9 cellular contexts compared by ENCODE assay signal in genomic region chr10:35339946-35340345, GRCh38. TPM values are rescaled to one million over a fixed set of nuclear protein-coding genes. Genes with fewer than 3 reads are reported as not detected.
DNase-seq lines count a peak whose midpoint lies in the region; ATAC-seq, FAIRE-seq and TF ChIP-seq lines count a peak whose summit lies in the region.
"Had no signal": no experiment of that assay in that cellular context is flagged by ENCODE, and none has a peak within 500 bp of the region (broad histone marks: within the 10 kb centered on the region; RNA-seq: fewer than 3 reads in every experiment).

No MANE protein-coding gene starts in this region.

- H2BK120ac ChIP-seq in H9 (ENCODE audit: low read depth, low read length, poor library complexity, severe bottlenecking) (no peak overlapping the region), mesendoderm (ENCODE audit: low read depth, low read length) (no peak overlapping the region)

- no peak for DNase-seq in GM12892 (ENCODE audit: insufficient read length)
- DNase-seq in HEK293T (ENCODE audit: extremely low spot score): no peak
- DNase-seq in H9: no peak
- no peak for DNase-seq in mesendoderm
- no peak for DNase-seq in GM10266 (ENCODE audit: extremely low spot score)

- WGBS in H9 (ENCODE audit: extremely low coverage, insufficient read length, low lambda C conversion rate): no CpG with 5 or more reads among the region's 2 CpGs
- no CpG with 5 or more reads among the region's 2 CpGs for WGBS in mesendoderm (ENCODE audit: extremely low coverage, insufficient coverage, low lambda C conversion rate)

- peak; percentile 38 for FAIRE-seq in GM12892 (lab: Jason Lieb, UNC)

- no peaks in the 10 kb centered on the region for H4K20me1 ChIP-seq in H9 (ENCODE audit: control insufficient read depth, insufficient read depth, insufficient read length)

- no peak overlapping the region for H2BK5ac ChIP-seq in H9 (ENCODE audit: insufficient read length, low read length)
- no peak overlapping the region for H2BK5ac ChIP-seq in mesendoderm (ENCODE audit: low read length)

- no peaks in the 10 kb centered on the region for H3K9me3 ChIP-seq in H9 (ENCODE audit: control insufficient read depth, low read depth, low read length)

- H3K79me1 ChIP-seq in H9 (ENCODE audit: insufficient read depth, low read depth, low read length, poor library complexity, severe bottlenecking) (no peaks in the 10 kb centered on the region), mesendoderm (ENCODE audit: low read length) (peaks cover 20% of the 10 kb centered on the region)

- H3K27me3 ChIP-seq in H9 (ENCODE audit: insufficient read depth, low read length) (no peaks in the 10 kb centered on the region), mesendoderm (ENCODE audit: insufficient read depth, low read length, poor library complexity) (no peaks in the 10 kb centered on the region)
- H3K27me3 ChIP-seq: SJSA1 had no signal

- no peak overlapping the region for H3T11ph ChIP-seq in H9 (ENCODE audit: low read length)

- ATAC-seq in GM21367 (IDR thresholded peaks at IDR 0.05; ENCODE audit: unreplicated experiment) (peak; percentile 34), HG03378 (IDR thresholded peaks at IDR 0.05; ENCODE audit: unreplicated experiment) (peak; percentile 67)

- peaks cover 15% of the 10 kb centered on the region for H3K79me2 ChIP-seq in H9 (ENCODE audit: insufficient read depth, low read length)
- H3K79me2 ChIP-seq in mesendoderm (ENCODE audit: control insufficient read depth, insufficient read depth, low read length): peaks cover 42% of the 10 kb centered on the region

- H3K18ac ChIP-seq in H9 (ENCODE audit: insufficient read length, low read depth, low read length): no peak overlapping the region
- H3K18ac ChIP-seq in mesendoderm (ENCODE audit: low read length): no peak overlapping the region

- peak overlapping the region; percentile 87 to 94 (median 92) for H3K4me3 Mint-ChIP-seq in brain
- no peak overlapping the region for H3K4me3 Mint-ChIP-seq in H9

- H2AFZ ChIP-seq in H9 (ENCODE audit: low read length): no peak overlapping the region

- no peak overlapping the region for H2BK15ac ChIP-seq in H9 (ENCODE audit: low read depth, low read length)
- H2BK15ac ChIP-seq in mesendoderm (replicated peaks; ENCODE audit: low read depth): no peak overlapping the region

- no peak for TF ChIP-seq POLR2A in GM12892 (IDR thresholded peaks at IDR 0.05; ENCODE audit: low read depth, low read length)

- peaks cover 58% of the 10 kb centered on the region for H3K4me1 Mint-ChIP-seq in brain
- H3K4me1 Mint-ChIP-seq in H9: peaks cover 26 to 32% of the 10 kb centered on the region in 2 experiments

- H3K27ac ChIP-seq in H9 (ENCODE audit: insufficient read length, low read depth, low read length) (no peak overlapping the region), mesendoderm (ENCODE audit: low read depth, low read length) (no peak overlapping the region)
- H3K27ac ChIP-seq: SJSA1 had no signal

- H3K9ac ChIP-seq in H9 (ENCODE audit: extremely low read depth, insufficient read length, low read length) (no peak overlapping the region), mesendoderm (ENCODE audit: low read length) (no peak overlapping the region)

- H3K36me3 Mint-ChIP-seq in brain (peaks cover 19% of the 10 kb centered on the region), H9 (ENCODE audit: insufficient read depth in 1 of 3, low read depth in 3 of 3) (peaks cover 0 to 8% (median 1%) of the 10 kb centered on the region in 3 experiments; a peak in 4 of 7 replicates)

- no peak overlapping the region for H4K8ac ChIP-seq in H9 (replicated peaks; ENCODE audit: insufficient read length, low read depth, low read length)
- no peak overlapping the region for H4K8ac ChIP-seq in mesendoderm (ENCODE audit: low read depth, low read length)

- no peak for TF ChIP-seq CTCF in brain (conservative IDR thresholded peaks at IDR 0.05)
- TF ChIP-seq CTCF in H9 (conservative IDR thresholded peaks at IDR 0.05): no peak
- no peak for TF ChIP-seq CTCF in GM10266 (IDR thresholded peaks at IDR 0.05; ENCODE audit: control insufficient read depth, insufficient read depth, low read depth, missing control alignments)

- H3K23ac ChIP-seq in H9 (ENCODE audit: insufficient read length, low read depth, low read length): no peak overlapping the region
- no peak overlapping the region for H3K23ac ChIP-seq in mesendoderm (ENCODE audit: low read length)

- H3K9me3 Mint-ChIP-seq in brain: peaks cover 0 to 4% (median 0%) of the 10 kb centered on the region in 5 experiments
- peaks cover 0 to 9% of the 10 kb centered on the region in 2 experiments; a peak in 2 of 5 replicates for H3K9me3 Mint-ChIP-seq in H9

- H3K27ac Mint-ChIP-seq in brain: peak overlapping the region in 1 of 5 experiments; percentile 72
- no peak overlapping the region for H3K27ac Mint-ChIP-seq in H9

- H3K4me3 ChIP-seq in mesendoderm (ENCODE audit: low read length): no peak overlapping the region
- H3K4me3 ChIP-seq: SJSA1 had no signal

- no peak overlapping the region for H3K4me2 ChIP-seq in H9 (ENCODE audit: insufficient read depth, insufficient read length, low read length)
- H3K4me2 ChIP-seq in mesendoderm (ENCODE audit: low read length): no peak overlapping the region

- no peak overlapping the region for H2AK5ac ChIP-seq in H9 (ENCODE audit: insufficient read length, low read length)
- no peak overlapping the region for H2AK5ac ChIP-seq in mesendoderm (ENCODE audit: low read length)

- H3K4ac ChIP-seq in H9 (ENCODE audit: low read depth, low read length) (no peak overlapping the region), mesendoderm (ENCODE audit: low read depth, low read length) (no peak overlapping the region)

- no peaks in the 10 kb centered on the region for H3K36me3 ChIP-seq in mesendoderm (ENCODE audit: control insufficient read depth, insufficient read depth, low read length)

- H3K27me3 Mint-ChIP-seq in brain (peaks cover 6% of the 10 kb centered on the region), H9 (ENCODE audit: low read depth) (no peaks in the 10 kb centered on the region)

- no peak overlapping the region for H2BK12ac ChIP-seq in H9 (ENCODE audit: insufficient read length, low read depth, low read length)

- no peak overlapping the region for H3K14ac ChIP-seq in H9 (ENCODE audit: insufficient read depth, low read length)

- CTCF ChIA-PET in HEK293T (lab: Yijun Ruan, JAX): interaction anchor here (1.2 kb wide), 1 partner anchor 14 kb away, joined by 11 read pairs; no protein-coding TSS in a partner anchor

- no peak overlapping the region for H4K91ac ChIP-seq in H9 (ENCODE audit: insufficient read length, low read depth, low read length)

- no peak overlapping the region for H2BK20ac ChIP-seq in H9 (ENCODE audit: low read depth, low read length, poor library complexity, severe bottlenecking)

- H4K5ac ChIP-seq in H9 (ENCODE audit: insufficient read length, low read depth, low read length): no peak overlapping the region
- H4K5ac ChIP-seq in mesendoderm (ENCODE audit: low read length): no peak overlapping the region

- POLR2A ChIA-PET in HEK293T (lab: Yijun Ruan, JAX): no interaction called here

- H3K4me1 ChIP-seq in H9 (ENCODE audit: insufficient read depth, low read length) (no peaks in the 10 kb centered on the region), mesendoderm (ENCODE audit: control insufficient read depth, low read depth, low read length) (peaks cover 2% of the 10 kb centered on the region)

- H3K56ac ChIP-seq in H9 (ENCODE audit: insufficient read length, low read depth, low read length) (no peak overlapping the region), mesendoderm (ENCODE audit: low read length) (no peak overlapping the region)

- no peaks in the 10 kb centered on the region for H3K23me2 ChIP-seq in H9 (ENCODE audit: insufficient read length, low read depth, low read length, poor library complexity, severe bottlenecking)

TF ChIP-seq in HEK293T, 16 proteins besides CTCF, POLR2A, EP300 and RAD21:
- TF ChIP-seq ZNF384 (IDR thresholded peaks at IDR 0.05): no peak
- no peak for TF ChIP-seq CTBP1 (IDR thresholded peaks at IDR 0.05; ENCODE audit: borderline replicate concordance)
- no peak for TF ChIP-seq L3MBTL2 (conservative IDR thresholded peaks at IDR 0.05)
- no peak for TF ChIP-seq FOXK2 (IDR thresholded peaks at IDR 0.05)
- TF ChIP-seq NFRKB (IDR thresholded peaks at IDR 0.05): no peak
- no peak for TF ChIP-seq ARNT (IDR thresholded peaks at IDR 0.05)
- TF ChIP-seq LEF1 (IDR thresholded peaks at IDR 0.05; ENCODE audit: borderline replicate concordance): no peak
- TF ChIP-seq PKNOX1 (IDR thresholded peaks at IDR 0.05): no peak
- TF ChIP-seq FOXA1 (IDR thresholded peaks at IDR 0.05): no peak
- no peak for TF ChIP-seq SUZ12 (IDR thresholded peaks at IDR 0.05)
- TF ChIP-seq SP1 (IDR thresholded peaks at IDR 0.05): no peak
- no peak for TF ChIP-seq HDGF (IDR thresholded peaks at IDR 0.05; ENCODE audit: borderline replicate concordance)
- no peak for TF ChIP-seq ELF4 (IDR thresholded peaks at IDR 0.05)
- no peak for TF ChIP-seq FOXM1 (IDR thresholded peaks at IDR 0.05; ENCODE audit: borderline replicate concordance)
- TF ChIP-seq TARDBP (IDR thresholded peaks at IDR 0.05): no peak
- TF ChIP-seq BHLHE40 (IDR thresholded peaks at IDR 0.05; ENCODE audit: borderline replicate concordance): no peak

RNA-seq across cellular contexts. Expression of gene CCNY, which starts 3.6 kb away (rescaled TPM):
- 19.3 TPM for polyA plus RNA-seq in GM12892 (2012; ENCODE audit: missing spikeins)
- polyA plus RNA-seq in brain (ENCODE audit: insufficient read depth, low read depth, low replicate concordance): 62.1 TPM
- total RNA-seq in H9 (2021): 62.1 and 69.2 TPM in 2 replicates
- 36.6 TPM for polyA plus RNA-seq in mesendoderm (2013, experiment 1 of 2)
- polyA plus RNA-seq in mesendoderm (2013, experiment 2 of 2): 36.9 TPM

Comparison
In these comparisons a context has a peak if more than half of its experiments do, and no peak if none do; other contexts are left out.
1. H3K4me3 Mint-ChIP-seq: peak in brain (5 of 5); none in H9 (0 of 2).